ENCODE assay signal across 9 cellular contexts in genomic region chr1:161226320-161226711, GRCh38. TPM values are rescaled to one million over a fixed set of nuclear protein-coding genes. Genes with fewer than 3 reads are reported as not detected.
A peak's percentile ranks its signal among the peaks of the same experiment; 100 is the strongest.
DNase-seq lines count a peak whose midpoint lies in the region; ATAC-seq and TF ChIP-seq lines count a peak whose summit lies in the region.
"Had no signal": no experiment of that assay in that cellular context is flagged by ENCODE, and none has a peak within 500 bp of the region (broad histone marks: within the 10 kb centered on the region; RNA-seq: fewer than 3 reads in every experiment).

No MANE protein-coding gene starts in this region.

- peaks cover 26 to 30% (median 27%) of the 10 kb centered on the region in 4 donors for H3K4me1 ChIP-seq in esophagus muscularis mucosa

- H3K4me3 Mint-ChIP-seq in progenitor cell of endocrine pancreas (ENCODE audit: low read depth): peak overlapping the region; percentile 99

- H3K27ac Mint-ChIP-seq in progenitor cell of endocrine pancreas: peak overlapping the region; percentile 94

- TF ChIP-seq CTCF in GM12865 (IDR thresholded peaks at IDR 0.05; ENCODE audit: insufficient read depth, low read depth, low read length, missing control alignments): no peak
- TF ChIP-seq CTCF in esophagus muscularis mucosa (IDR thresholded peaks at IDR 0.05): no peak
- TF ChIP-seq CTCF in progenitor cell of endocrine pancreas (IDR thresholded peaks at IDR 0.05; ENCODE audit: unreplicated experiment): no peak
- no peak for TF ChIP-seq CTCF in GM20000 (IDR thresholded peaks at IDR 0.05; ENCODE audit: extremely low read depth, missing control alignments)

- ATAC-seq in GM18519 (IDR thresholded peaks at IDR 0.05; ENCODE audit: low FRiP score, unreplicated experiment): no peak

- H3K27ac ChIP-seq in esophagus muscularis mucosa (replicated peaks in 1 of 4): peak overlapping the region; percentile 80 to 88 (median 82)

- peaks cover 20 to 35% (median 32%) of the 10 kb centered on the region in 4 donors for H3K36me3 ChIP-seq in esophagus muscularis mucosa

- H3K9me3 Mint-ChIP-seq in progenitor cell of endocrine pancreas (ENCODE audit: low read depth): no peaks in the 10 kb centered on the region

- TF ChIP-seq EP300 in esophagus muscularis mucosa (IDR thresholded peaks at IDR 0.05): no peak

- no peaks in the 10 kb centered on the region for H3K27me3 Mint-ChIP-seq in progenitor cell of endocrine pancreas

- no peaks in the 10 kb centered on the region for H3K27me3 ChIP-seq in esophagus muscularis mucosa

- DNase-seq in GM12865 (ENCODE audit: low read depth) (peak; percentile 32), RKO (ENCODE audit: low spot score) (peak; percentile 40), esophagus muscularis mucosa (ENCODE audit: extremely low spot score) (no peak), progenitor cell of endocrine pancreas (ENCODE audit: low spot score, unreplicated experiment) (no peak), medulla oblongata (ENCODE audit: extremely low spot score) (no peak), DMS153 treated with DMSO at 0.1 percent for 48 hours (lab: John Stamatoyannopoulos, UW; ENCODE audit: unreplicated experiment) (no peak), GM20000 (ENCODE audit: low spot score) (no peak)

- TF ChIP-seq POLR2A in esophagus muscularis mucosa (IDR thresholded peaks at IDR 0.05; ENCODE audit: low read depth): no peak

- H3K36me3 Mint-ChIP-seq in progenitor cell of endocrine pancreas (ENCODE audit: insufficient read depth): peaks cover 3% of the 10 kb centered on the region

- H3K4me3 ChIP-seq in GM12865 (ENCODE audit: low read depth, low read length) (peak overlapping the region; percentile 63), esophagus muscularis mucosa (peak overlapping the region; percentile 71 to 90 (median 80))

- 4% methylated on average over 11 of the region's 15 CpGs for WGBS in esophagus muscularis mucosa

- intact Hi-C loops in esophagus muscularis mucosa (cut with DNase I): loop anchor here (2.0 to 5.0 kb wide), 3 partner anchors 64 to 156 kb away; partner anchors contain the start of gene MPZ

- peaks cover 44% of the 10 kb centered on the region for H3K4me1 Mint-ChIP-seq in progenitor cell of endocrine pancreas (ENCODE audit: low read depth)

- no peaks in the 10 kb centered on the region for H3K9me3 ChIP-seq in esophagus muscularis mucosa

RNA-seq across cellular contexts. Expression of gene TOMM40L, which starts 0.5 kb away (rescaled TPM):
- total RNA-seq in esophagus muscularis mucosa (10 to 100 TPM in 3 of 4 donors, 1 to 10 TPM in 1; 9.1 to 24.1 (median 16.3) TPM), progenitor cell of endocrine pancreas (15.2 and 16.3 TPM in 2 replicates)

RNA-seq across cellular contexts. Expression of gene APOA2, which starts 2.9 kb away (rescaled TPM):
- total RNA-seq in esophagus muscularis mucosa (not detected), progenitor cell of endocrine pancreas (51.3 and 74.2 TPM in 2 replicates)
- total RNA-seq: T-helper 2 cell treated with Interferon-gamma antibody and Interleukin-4, amounts not matched to agents 100 ng/mL and 5 ng/mL, for 36 hours had no signal

RNA-seq across cellular contexts. Expression of gene FCER1G, which starts 11.2 kb away (rescaled TPM):
- total RNA-seq in esophagus muscularis mucosa (100 to 1,000 TPM in 1 of 4 donors, 10 to 100 TPM in 3; 32.8 to 145 (median 47.4) TPM), progenitor cell of endocrine pancreas (0.60 and 1.5 TPM in 2 replicates)

RNA-seq across cellular contexts. Expression of gene NR1I3, which starts 11.7 kb away (rescaled TPM):
- total RNA-seq in esophagus muscularis mucosa (not detected), progenitor cell of endocrine pancreas (not detected in 2 replicates)
- total RNA-seq: T-helper 2 cell treated with Interferon-gamma antibody and Interleukin-4, amounts not matched to agents 100 ng/mL and 5 ng/mL, for 36 hours had no signal

RNA-seq across cellular contexts. Expression of gene NDUFS2, which starts 24.1 kb away (rescaled TPM):
- total RNA-seq in esophagus muscularis mucosa (100 to 1,000 TPM in 3 of 4 donors, 10 to 100 TPM in 1; 68.5 to 131 (median 122) TPM), progenitor cell of endocrine pancreas (98.2 and 103 TPM in 2 replicates)

Comparison
In these comparisons a context has a peak if more than half of its experiments do, and no peak if none do; other contexts are left out.
1. DNase-seq: peak in GM12865 (single experiment) and RKO (single experiment); none in esophagus muscularis mucosa (single experiment), progenitor cell of endocrine pancreas (single experiment), medulla oblongata (single experiment), DMS153 treated with DMSO at 0.1 percent for 48 hours (single experiment) and GM20000 (single experiment).
2. RNA of gene APOA2, which starts 2.9 kb away (total RNA-seq): 51.3 to 74.2 TPM in progenitor cell of endocrine pancreas; not detected in esophagus muscularis mucosa; every median in the first group is over 10 times any median in the second.
3. RNA of gene FCER1G, which starts 11.2 kb away (total RNA-seq): 32.8 to 145 TPM in esophagus muscularis mucosa; 0.60 to 1.5 TPM in progenitor cell of endocrine pancreas; every median in the first group is over 10 times any median in the second.